6 cellular contexts compared by ENCODE assay signal in genomic region chr22:18570509-18571246, GRCh38. TPM values are rescaled to one million over a fixed set of nuclear protein-coding genes. Genes with fewer than 3 reads are reported as not detected.
"Had no signal": no experiment of that assay in that cellular context is flagged by ENCODE, and none has a peak within 500 bp of the region (broad histone marks: within the 10 kb centered on the region; RNA-seq: fewer than 3 reads in every experiment).

No MANE protein-coding gene starts in this region.

RNA-seq across cellular contexts. Expression of gene TMEM191B, which starts 43.1 kb away (rescaled TPM):
- total RNA-seq: MCF 10A had no signal
- polyA plus RNA-seq: IgD-negative memory B cell had no signal

RNA-seq across cellular contexts. Expression of gene GGTLC3, which starts 52.7 kb away (rescaled TPM):
- total RNA-seq: HT-29, LHCN-M2, MCF 10A, OCI-LY7, PC-3 had no signal
- polyA plus RNA-seq: IgD-negative memory B cell had no signal
